23 cellular contexts compared by ENCODE assay signal in genomic region chr2:20198796-20199361, GRCh38. TPM values are rescaled to one million over a fixed set of nuclear protein-coding genes. Genes with fewer than 3 reads are reported as not detected.
DNase-seq lines count a peak whose midpoint lies in the region; TF ChIP-seq lines count a peak whose summit lies in the region.
"Had no signal": no experiment of that assay in that cellular context is flagged by ENCODE, and none has a peak within 500 bp of the region (broad histone marks: within the 10 kb centered on the region; RNA-seq: fewer than 3 reads in every experiment).

No MANE protein-coding gene starts in this region.

- no peaks in the 10 kb centered on the region for H3K27me3 ChIP-seq in esophagus (ENCODE audit: control insufficient read depth in 1 of 2, insufficient read depth in 2 of 2, low read length in 2 of 2)
- H3K27me3 ChIP-seq: uterus had no signal

- DNase-seq in DMS79 (lab: John Stamatoyannopoulos, UW) = peak; percentile 35
- DNase-seq in NCI-H1105 (lab: John Stamatoyannopoulos, UW) = peak; percentile 5
- DNase-seq in nephron progenitor cell = no peak
- no peak for DNase-seq in activated naive CD8-positive, alpha-beta T cell treated with anti-CD3 and anti-CD28 coated beads for 36 hours
- DNase-seq in SKM-1 treated with dmso at 0.1 percent for 144 hours (lab: John Stamatoyannopoulos, UW; ENCODE audit: unreplicated experiment) = no peak
- no peak for DNase-seq in SIG-M5 treated with dmso at 0.1 percent for 504 hours (lab: John Stamatoyannopoulos, UW; ENCODE audit: unreplicated experiment)
- no peak for DNase-seq in stimulated activated CD4-positive, alpha-beta T cell treated with anti-CD3 and anti-CD28 coated beads, Interleukin-15, amount 100 ng/mL, for 24 hours
- DNase-seq: activated B cell treated with CpG ODN at 0.5 μM for 24 hours; EL; foreskin melanocyte; hypothalamus; KG1; NCI-H226; nucleus accumbens; SJCRH30; stimulated activated naive CD4-positive, alpha-beta T cell treated with Interleukin-2 at 50 U/mL for 16 hours; T-helper 2 cell; uterus had no signal

- WGBS in esophagus, 2 donors = 66 to 68% methylated on average over 8 of the region's 8 CpGs

- H3K4me1 ChIP-seq in esophagus (ENCODE audit: control insufficient read depth in 2 of 2, insufficient read depth in 2 of 2, low read length in 1 of 2) = peaks cover 6 to 21% of the 10 kb centered on the region in 2 donors
- H3K4me1 ChIP-seq: HAP-1, SJCRH30, uterus had no signal

- H3K4me1 Mint-ChIP-seq in nephron progenitor cell = peaks cover 70% of the 10 kb centered on the region
- H3K4me1 Mint-ChIP-seq in activated naive CD8-positive, alpha-beta T cell treated with anti-CD3 and anti-CD28 coated beads for 36 hours = no peaks in the 10 kb centered on the region
- H3K4me1 Mint-ChIP-seq: activated B cell treated with CpG ODN at 0.5 μM for 24 hours had no signal

- peak overlapping the region; percentile 86 to 94 for H3K27ac ChIP-seq in esophagus (ENCODE audit: low read depth in 2 of 2, low read length in 1 of 2)
- H3K27ac ChIP-seq: SJCRH30, uterus had no signal

- TF ChIP-seq CTCF in nephron progenitor cell (IDR thresholded peaks at IDR 0.05) = no peak

- H3K9me3 Mint-ChIP-seq in nephron progenitor cell = peaks cover 4% of the 10 kb centered on the region
- H3K9me3 Mint-ChIP-seq in activated naive CD8-positive, alpha-beta T cell treated with anti-CD3 and anti-CD28 coated beads for 36 hours = no peaks in the 10 kb centered on the region
- H3K9me3 Mint-ChIP-seq: activated B cell treated with CpG ODN at 0.5 μM for 24 hours; activated T-helper 1 cell treated with anti-CD3 and anti-CD28 coated beads, Interleukin-12 subunit alpha, Interleukin-12 subunit beta, Interleukin-2, Interleukin-4 antibody, amounts not matched to agents 30 ng/mL and 10 ng/mL and 1 ng/mL, durations not matched to agents 14 hours and 24 hours and 36 hours had no signal

- no peaks in the 10 kb centered on the region for H3K9me3 ChIP-seq in esophagus (ENCODE audit: control insufficient read depth in 2 of 2, insufficient read depth in 1 of 2, low read depth in 1 of 2, low read length in 1 of 2)
- H3K9me3 ChIP-seq: HAP-1, SJCRH30, uterus had no signal

- no peak overlapping the region for H3K4me3 ChIP-seq in esophagus (ENCODE audit: low read depth in 1 of 2, low read length in 2 of 2)
- H3K4me3 ChIP-seq: HAP-1, SJCRH30, uterus had no signal

- H3K36me3 ChIP-seq in esophagus (ENCODE audit: control insufficient read depth in 2 of 2, insufficient read depth in 2 of 2, low read length in 1 of 2) = peaks cover 0 to 27% of the 10 kb centered on the region in 2 donors
- H3K36me3 ChIP-seq: uterus had no signal

- peaks cover 36% of the 10 kb centered on the region for H3K36me3 Mint-ChIP-seq in nephron progenitor cell (ENCODE audit: low read depth)
- no peaks in the 10 kb centered on the region for H3K36me3 Mint-ChIP-seq in activated naive CD8-positive, alpha-beta T cell treated with anti-CD3 and anti-CD28 coated beads for 36 hours
- H3K36me3 Mint-ChIP-seq: activated naive CD8-positive, alpha-beta T cell had no signal

- no peak overlapping the region for H3K4me3 Mint-ChIP-seq in nephron progenitor cell
- H3K4me3 Mint-ChIP-seq in activated naive CD8-positive, alpha-beta T cell treated with anti-CD3 and anti-CD28 coated beads for 36 hours = no peak overlapping the region
- H3K4me3 Mint-ChIP-seq: activated B cell treated with CpG ODN at 0.5 μM for 24 hours; activated naive CD8-positive, alpha-beta T cell; activated T-helper 1 cell treated with anti-CD3 and anti-CD28 coated beads, Interleukin-12 subunit alpha, Interleukin-12 subunit beta, Interleukin-2, Interleukin-4 antibody, amounts not matched to agents 30 ng/mL and 10 ng/mL and 1 ng/mL, durations not matched to agents 14 hours and 24 hours and 36 hours had no signal

- H3K27ac Mint-ChIP-seq in nephron progenitor cell = peak overlapping the region; percentile 5
- no peak overlapping the region for H3K27ac Mint-ChIP-seq in activated naive CD8-positive, alpha-beta T cell treated with anti-CD3 and anti-CD28 coated beads for 36 hours
- H3K27ac Mint-ChIP-seq: activated B cell treated with CpG ODN at 0.5 μM for 24 hours; activated naive CD8-positive, alpha-beta T cell; activated T-helper 1 cell treated with anti-CD3 and anti-CD28 coated beads, Interleukin-12 subunit alpha, Interleukin-12 subunit beta, Interleukin-2, Interleukin-4 antibody, amounts not matched to agents 30 ng/mL and 10 ng/mL and 1 ng/mL, durations not matched to agents 14 hours and 24 hours and 36 hours had no signal

- H3K27me3 Mint-ChIP-seq in nephron progenitor cell (ENCODE audit: low read depth, poor library complexity) = no peaks in the 10 kb centered on the region
- no peaks in the 10 kb centered on the region for H3K27me3 Mint-ChIP-seq in activated naive CD8-positive, alpha-beta T cell treated with anti-CD3 and anti-CD28 coated beads for 36 hours
- H3K27me3 Mint-ChIP-seq: activated B cell treated with CpG ODN at 0.5 μM for 24 hours had no signal

RNA-seq across cellular contexts. Expression of gene SDC1, which starts 26.1 kb away (rescaled TPM):
- 100 to 1,000 TPM; 239 to 334 TPM for polyA plus RNA-seq in esophagus
- total RNA-seq in activated naive CD8-positive, alpha-beta T cell treated with anti-CD3 and anti-CD28 coated beads for 36 hours = under 1 TPM in 1 of 2 experiments, not detected in 1; 0.36 TPM
- total RNA-seq: activated B cell treated with CpG ODN at 0.5 μM for 24 hours, mononuclear cell had no signal

Comparison
In these comparisons a context has a peak if more than half of its experiments do, and no peak if none do; other contexts are left out.
1. DNase-seq: peak in DMS79 (single experiment) and NCI-H1105 (single experiment); none in nephron progenitor cell (single experiment), activated naive CD8-positive, alpha-beta T cell treated with anti-CD3 and anti-CD28 coated beads for 36 hours (single experiment), SKM-1 treated with dmso at 0.1 percent for 144 hours (single experiment), SIG-M5 treated with dmso at 0.1 percent for 504 hours (single experiment) and stimulated activated CD4-positive, alpha-beta T cell treated with anti-CD3 and anti-CD28 coated beads, Interleukin-15, amount 100 ng/mL, for 24 hours (single experiment).